In genomic region chr6:156795825-156796224, GRCh38 we compare ENCODE assay signal across 12 cellular contexts. TPM values are rescaled to one million over a fixed set of nuclear protein-coding genes. Genes with fewer than 3 reads are reported as not detected.
DNase-seq lines count a peak whose midpoint lies in the region; ATAC-seq lines count a peak whose summit lies in the region.
"Had no signal": no experiment of that assay in that cellular context is flagged by ENCODE, and none has a peak within 500 bp of the region (broad histone marks: within the 10 kb centered on the region; RNA-seq: fewer than 3 reads in every experiment).

No MANE protein-coding gene starts in this region.

- peak overlapping the region; percentile 80 for H3K27ac Mint-ChIP-seq in activated T-cell treated with anti-CD3 and anti-CD28 coated beads, Interleukin-2, amount 50 U/mL, for 24 hours
- H3K27ac Mint-ChIP-seq in activated naive CD8-positive, alpha-beta T cell treated with anti-CD3 and anti-CD28 coated beads for 36 hours, result no peak overlapping the region
- peak overlapping the region; percentile 95 for H3K27ac Mint-ChIP-seq in stimulated activated naive B cell treated with anti-CD40 and anti-IgM and Interleukin-4, amounts not matched to agents 10 μg/mL and 1 μg/mL and 100 μg/mL, for 72 hours
- no peak overlapping the region for H3K27ac Mint-ChIP-seq in activated T-helper 1 cell treated with anti-CD3 and anti-CD28 coated beads, Interleukin-12 subunit alpha, Interleukin-12 subunit beta, Interleukin-2, Interleukin-4 antibody, amounts not matched to agents 30 ng/mL and 10 ng/mL and 1 ng/mL, durations not matched to agents 14 hours and 24 hours and 36 hours
- H3K27ac Mint-ChIP-seq: activated CD8-positive, alpha-beta memory T cell treated with anti-CD3 and anti-CD28 coated beads, Interleukin-2, amount 10 ng/mL, durations not matched to agents 7 days and 5 days had no signal

- H3K4me3 Mint-ChIP-seq in activated T-cell treated with anti-CD3 and anti-CD28 coated beads, Interleukin-2, amount 50 U/mL, for 24 hours, result peak overlapping the region; percentile 39
- H3K4me3 Mint-ChIP-seq in activated naive CD8-positive, alpha-beta T cell treated with anti-CD3 and anti-CD28 coated beads for 36 hours, result peak overlapping the region; percentile 37
- peak overlapping the region in 1 of 2 donors; percentile 4 for H3K4me3 Mint-ChIP-seq in stimulated activated naive B cell treated with anti-CD40 and anti-IgM and Interleukin-4, amounts not matched to agents 10 μg/mL and 1 μg/mL and 100 μg/mL, for 72 hours
- H3K4me3 Mint-ChIP-seq in activated T-helper 1 cell treated with anti-CD3 and anti-CD28 coated beads, Interleukin-12 subunit alpha, Interleukin-12 subunit beta, Interleukin-2, Interleukin-4 antibody, amounts not matched to agents 30 ng/mL and 10 ng/mL and 1 ng/mL, durations not matched to agents 14 hours and 24 hours and 36 hours, result no peak overlapping the region
- H3K4me3 Mint-ChIP-seq: activated CD8-positive, alpha-beta memory T cell treated with anti-CD3 and anti-CD28 coated beads, Interleukin-2, amount 10 ng/mL, durations not matched to agents 7 days and 5 days had no signal

- ATAC-seq in left ventricle myocardium superior (peak; percentile 57), GM19455 (IDR thresholded peaks at IDR 0.05; ENCODE audit: unreplicated experiment) (no peak)
- ATAC-seq in stimulated activated naive B cell treated with anti-CD40 and anti-IgM and Interleukin-4, amounts not matched to agents 10 μg/mL and 1 μg/mL and 100 μg/mL, for 72 hours (replicated peaks), result no peak
- ATAC-seq: activated CD8-positive, alpha-beta memory T cell treated with anti-CD3 and anti-CD28 coated beads, Interleukin-2, amount 10 ng/mL, durations not matched to agents 7 days and 5 days; Panc1 had no signal

- peaks cover 88% of the 10 kb centered on the region for H3K4me1 Mint-ChIP-seq in activated T-cell treated with anti-CD3 and anti-CD28 coated beads, Interleukin-2, amount 50 U/mL, for 24 hours (ENCODE audit: low read depth)
- peaks cover 66% of the 10 kb centered on the region for H3K4me1 Mint-ChIP-seq in activated naive CD8-positive, alpha-beta T cell treated with anti-CD3 and anti-CD28 coated beads for 36 hours
- peaks cover 50 to 86% of the 10 kb centered on the region in 2 donors for H3K4me1 Mint-ChIP-seq in stimulated activated naive B cell treated with anti-CD40 and anti-IgM and Interleukin-4, amounts not matched to agents 10 μg/mL and 1 μg/mL and 100 μg/mL, for 72 hours
- peaks cover 20% of the 10 kb centered on the region for H3K4me1 Mint-ChIP-seq in activated T-helper 1 cell treated with anti-CD3 and anti-CD28 coated beads, Interleukin-12 subunit alpha, Interleukin-12 subunit beta, Interleukin-2, Interleukin-4 antibody, amounts not matched to agents 30 ng/mL and 10 ng/mL and 1 ng/mL, durations not matched to agents 14 hours and 24 hours and 36 hours (ENCODE audit: low read depth)

- H3K9me3 Mint-ChIP-seq in activated T-cell treated with anti-CD3 and anti-CD28 coated beads, Interleukin-2, amount 50 U/mL, for 24 hours, result no peaks in the 10 kb centered on the region
- no peaks in the 10 kb centered on the region for H3K9me3 Mint-ChIP-seq in activated naive CD8-positive, alpha-beta T cell treated with anti-CD3 and anti-CD28 coated beads for 36 hours
- no peaks in the 10 kb centered on the region for H3K9me3 Mint-ChIP-seq in stimulated activated naive B cell treated with anti-CD40 and anti-IgM and Interleukin-4, amounts not matched to agents 10 μg/mL and 1 μg/mL and 100 μg/mL, for 72 hours
- no peaks in the 10 kb centered on the region for H3K9me3 Mint-ChIP-seq in activated T-helper 1 cell treated with anti-CD3 and anti-CD28 coated beads, Interleukin-12 subunit alpha, Interleukin-12 subunit beta, Interleukin-2, Interleukin-4 antibody, amounts not matched to agents 30 ng/mL and 10 ng/mL and 1 ng/mL, durations not matched to agents 14 hours and 24 hours and 36 hours

- peaks cover 24% of the 10 kb centered on the region for H3K36me3 Mint-ChIP-seq in activated T-cell treated with anti-CD3 and anti-CD28 coated beads, Interleukin-2, amount 50 U/mL, for 24 hours (ENCODE audit: low read depth)
- peaks cover 15% of the 10 kb centered on the region for H3K36me3 Mint-ChIP-seq in activated naive CD8-positive, alpha-beta T cell treated with anti-CD3 and anti-CD28 coated beads for 36 hours
- peaks cover 13 to 33% of the 10 kb centered on the region in 2 donors for H3K36me3 Mint-ChIP-seq in stimulated activated naive B cell treated with anti-CD40 and anti-IgM and Interleukin-4, amounts not matched to agents 10 μg/mL and 1 μg/mL and 100 μg/mL, for 72 hours
- peaks cover 1% of the 10 kb centered on the region for H3K36me3 Mint-ChIP-seq in activated T-helper 1 cell treated with anti-CD3 and anti-CD28 coated beads, Interleukin-12 subunit alpha, Interleukin-12 subunit beta, Interleukin-2, Interleukin-4 antibody, amounts not matched to agents 30 ng/mL and 10 ng/mL and 1 ng/mL, durations not matched to agents 14 hours and 24 hours and 36 hours (ENCODE audit: low read depth)

- intact Hi-C loops in left ventricle myocardium superior (cut with micrococcal nuclease), result no loop called here
- intact Hi-C loops in activated T-helper 1 cell treated with anti-CD3 and anti-CD28 coated beads, Interleukin-12 subunit alpha, Interleukin-12 subunit beta, Interleukin-2, Interleukin-4 antibody, amounts not matched to agents 30 ng/mL and 10 ng/mL and 1 ng/mL, durations not matched to agents 14 hours and 24 hours and 36 hours (cut with micrococcal nuclease), result no loop called here

- DNase-seq in activated T-cell treated with anti-CD3 and anti-CD28 coated beads, Interleukin-2, amount 50 U/mL, for 24 hours, result no peak
- DNase-seq in activated T-cell treated with anti-CD3 and anti-CD28 coated beads, Interleukin-2, amount 50 U/mL, for 1 hour, result no peak
- no peak for DNase-seq in activated naive CD8-positive, alpha-beta T cell treated with anti-CD3 and anti-CD28 coated beads for 36 hours
- DNase-seq in left ventricle myocardium superior (peak; percentile 45), NCI-H1417 (lab: John Stamatoyannopoulos, UW) (no peak)
- no peak for DNase-seq in stimulated activated naive B cell treated with anti-CD40 and anti-IgM and Interleukin-4, amounts not matched to agents 10 μg/mL and 1 μg/mL and 100 μg/mL, for 72 hours
- DNase-seq in activated T-helper 1 cell treated with anti-CD3 and anti-CD28 coated beads, Interleukin-12 subunit alpha, Interleukin-12 subunit beta, Interleukin-2, Interleukin-4 antibody, amounts not matched to agents 30 ng/mL and 10 ng/mL and 1 ng/mL, durations not matched to agents 14 hours and 24 hours and 36 hours (ENCODE audit: low spot score), result no peak
- DNase-seq: activated CD8-positive, alpha-beta memory T cell treated with anti-CD3 and anti-CD28 coated beads, Interleukin-2, amount 10 ng/mL, durations not matched to agents 7 days and 5 days; NCI-H1092 treated with DMSO at 0.1 percent for 48 hours; uterus had no signal

- H3K27me3 Mint-ChIP-seq in activated T-cell treated with anti-CD3 and anti-CD28 coated beads, Interleukin-2, amount 50 U/mL, for 24 hours, result no peaks in the 10 kb centered on the region
- H3K27me3 Mint-ChIP-seq in activated naive CD8-positive, alpha-beta T cell treated with anti-CD3 and anti-CD28 coated beads for 36 hours, result no peaks in the 10 kb centered on the region
- no peaks in the 10 kb centered on the region for H3K27me3 Mint-ChIP-seq in stimulated activated naive B cell treated with anti-CD40 and anti-IgM and Interleukin-4, amounts not matched to agents 10 μg/mL and 1 μg/mL and 100 μg/mL, for 72 hours
- H3K27me3 Mint-ChIP-seq in activated T-helper 1 cell treated with anti-CD3 and anti-CD28 coated beads, Interleukin-12 subunit alpha, Interleukin-12 subunit beta, Interleukin-2, Interleukin-4 antibody, amounts not matched to agents 30 ng/mL and 10 ng/mL and 1 ng/mL, durations not matched to agents 14 hours and 24 hours and 36 hours (ENCODE audit: insufficient read depth), result no peaks in the 10 kb centered on the region
- H3K27me3 Mint-ChIP-seq: activated CD8-positive, alpha-beta memory T cell treated with anti-CD3 and anti-CD28 coated beads, Interleukin-2, amount 10 ng/mL, durations not matched to agents 7 days and 5 days had no signal

RNA-seq across cellular contexts. Expression of gene ARID1B, which starts 18.6 kb away (rescaled TPM):
- 10 to 100 TPM; 40.6 to 41.5 TPM for total RNA-seq in activated naive CD8-positive, alpha-beta T cell treated with anti-CD3 and anti-CD28 coated beads for 36 hours
- total RNA-seq in left ventricle myocardium superior, result 46.6 TPM
- total RNA-seq in activated T-helper 1 cell treated with anti-CD3 and anti-CD28 coated beads, Interleukin-12 subunit alpha, Interleukin-12 subunit beta, Interleukin-2, Interleukin-4 antibody, amounts not matched to agents 30 ng/mL and 10 ng/mL and 1 ng/mL, durations not matched to agents 14 hours and 24 hours and 36 hours, result 73.6 and 79.1 TPM in 2 replicates

Comparison
In these comparisons a context has a peak if more than half of its experiments do, and no peak if none do; other contexts are left out.
1. H3K27ac Mint-ChIP-seq: peak in activated T-cell treated with anti-CD3 and anti-CD28 coated beads, Interleukin-2, amount 50 U/mL, for 24 hours (single experiment) and stimulated activated naive B cell treated with anti-CD40 and anti-IgM and Interleukin-4, amounts not matched to agents 10 μg/mL and 1 μg/mL and 100 μg/mL, for 72 hours (single experiment); none in activated naive CD8-positive, alpha-beta T cell treated with anti-CD3 and anti-CD28 coated beads for 36 hours (single experiment) and activated T-helper 1 cell treated with anti-CD3 and anti-CD28 coated beads, Interleukin-12 subunit alpha, Interleukin-12 subunit beta, Interleukin-2, Interleukin-4 antibody, amounts not matched to agents 30 ng/mL and 10 ng/mL and 1 ng/mL, durations not matched to agents 14 hours and 24 hours and 36 hours (single experiment).